In genomic region chr1:117321680-117322609, GRCh38 we compare ENCODE assay signal across 15 cellular contexts.
"Had no signal": no experiment of that assay in that cellular context is flagged by ENCODE, and none has a peak within 500 bp of the region (broad histone marks: within the 10 kb centered on the region; RNA-seq: fewer than 3 reads in every experiment).

No MANE protein-coding gene starts in this region.

- H3K4me3 ChIP-seq: breast epithelium, gastroesophageal sphincter, ovary, transverse colon had no signal

- H3K36me3 ChIP-seq: breast epithelium, gastroesophageal sphincter, ovary, transverse colon had no signal

- H3K36me3 Mint-ChIP-seq: activated naive CD8-positive, alpha-beta T cell treated with anti-CD3 and anti-CD28 coated beads for 36 hours; stimulated activated effector memory CD8-positive, alpha-beta T cell treated with anti-CD3 and anti-CD28 coated beads, Interleukin-12 subunit alpha, Interleukin-12 subunit beta, amount 100 ng/mL, for 72 hours had no signal

- H3K27ac Mint-ChIP-seq: activated CD4-positive, alpha-beta T cell treated with anti-CD3 and anti-CD28 coated beads for 36 hours; activated CD8-positive, alpha-beta T cell treated with anti-CD3 and anti-CD28 coated beads for 36 hours; activated naive CD8-positive, alpha-beta T cell treated with anti-CD3 and anti-CD28 coated beads for 36 hours; activated T-cell treated with anti-CD3 and anti-CD28 coated beads, Interleukin-2, amount 50 U/mL, for 72 hours; nephron; stimulated activated effector memory CD8-positive, alpha-beta T cell treated with anti-CD3 and anti-CD28 coated beads, Interleukin-12 subunit alpha, Interleukin-12 subunit beta, amount 100 ng/mL, for 72 hours had no signal

- DNase-seq: activated CD4-positive, alpha-beta T cell treated with anti-CD3 and anti-CD28 coated beads for 36 hours; activated CD8-positive, alpha-beta memory T cell treated with anti-CD3 and anti-CD28 coated beads, Interleukin-2, amount 50 U/mL, for 4 hours; activated CD8-positive, alpha-beta T cell treated with anti-CD3 and anti-CD28 coated beads for 36 hours; activated gamma-delta T cell treated with Interleukin-2 at 50 U/mL for 16 hours; activated naive CD8-positive, alpha-beta T cell treated with anti-CD3 and anti-CD28 coated beads for 36 hours; activated T-cell treated with anti-CD3 and anti-CD28 coated beads, Interleukin-2, amount 50 U/mL, for 72 hours; dorsolateral prefrontal cortex; hippocampal formation; ovary; T1000; transverse colon had no signal

- H3K9me3 ChIP-seq: breast epithelium, gastroesophageal sphincter, ovary, transverse colon had no signal

- H3K27ac ChIP-seq: breast epithelium, gastroesophageal sphincter, ovary, transverse colon had no signal

- H3K4me1 ChIP-seq: breast epithelium, gastroesophageal sphincter had no signal

- ATAC-seq: activated CD4-positive, alpha-beta T cell treated with anti-CD3 and anti-CD28 coated beads for 36 hours; activated CD8-positive, alpha-beta T cell treated with anti-CD3 and anti-CD28 coated beads for 36 hours; activated T-cell treated with anti-CD3 and anti-CD28 coated beads, Interleukin-2, amount 50 U/mL, for 72 hours; gastroesophageal sphincter; stimulated activated effector memory CD8-positive, alpha-beta T cell treated with anti-CD3 and anti-CD28 coated beads, Interleukin-12 subunit alpha, Interleukin-12 subunit beta, amount 100 ng/mL, for 72 hours had no signal

- H3K9me3 Mint-ChIP-seq: activated CD8-positive, alpha-beta T cell treated with anti-CD3 and anti-CD28 coated beads for 36 hours; activated naive CD8-positive, alpha-beta T cell treated with anti-CD3 and anti-CD28 coated beads for 36 hours; stimulated activated effector memory CD8-positive, alpha-beta T cell treated with anti-CD3 and anti-CD28 coated beads, Interleukin-12 subunit alpha, Interleukin-12 subunit beta, amount 100 ng/mL, for 72 hours had no signal

- H3K4me1 Mint-ChIP-seq: activated CD4-positive, alpha-beta T cell treated with anti-CD3 and anti-CD28 coated beads for 36 hours; activated naive CD8-positive, alpha-beta T cell treated with anti-CD3 and anti-CD28 coated beads for 36 hours; stimulated activated effector memory CD8-positive, alpha-beta T cell treated with anti-CD3 and anti-CD28 coated beads, Interleukin-12 subunit alpha, Interleukin-12 subunit beta, amount 100 ng/mL, for 72 hours had no signal

- H3K27me3 ChIP-seq: breast epithelium, dorsolateral prefrontal cortex, gastroesophageal sphincter, ovary, transverse colon had no signal

- H3K4me3 Mint-ChIP-seq: activated CD4-positive, alpha-beta T cell treated with anti-CD3 and anti-CD28 coated beads for 36 hours; activated CD8-positive, alpha-beta T cell treated with anti-CD3 and anti-CD28 coated beads for 36 hours; activated naive CD8-positive, alpha-beta T cell treated with anti-CD3 and anti-CD28 coated beads for 36 hours; activated T-cell treated with anti-CD3 and anti-CD28 coated beads, Interleukin-2, amount 50 U/mL, for 72 hours; nephron; stimulated activated effector memory CD8-positive, alpha-beta T cell treated with anti-CD3 and anti-CD28 coated beads, Interleukin-12 subunit alpha, Interleukin-12 subunit beta, amount 100 ng/mL, for 72 hours had no signal
